Comparison of ENCODE assay signal across 8 cellular contexts in genomic region chr3:50675179-50676030, GRCh38. TPM values are rescaled to one million over a fixed set of nuclear protein-coding genes. Genes with fewer than 3 reads are reported as not detected.
DNase-seq lines count a peak whose midpoint lies in the region; ATAC-seq and TF ChIP-seq lines count a peak whose summit lies in the region.

No MANE protein-coding gene starts in this region.

- H3K36me3 Mint-ChIP-seq in stimulated activated effector memory CD8-positive, alpha-beta T cell treated with anti-CD3 and anti-CD28 coated beads, Interleukin-12 subunit alpha, Interleukin-12 subunit beta, amount 100 ng/mL, for 72 hours, result no peaks in the 10 kb centered on the region

- peaks cover 2% of the 10 kb centered on the region for H3K27me3 ChIP-seq in GM06990 (replicated peaks; ENCODE audit: control insufficient read depth, insufficient read depth, low read length)
- peaks cover 8% of the 10 kb centered on the region for H3K27me3 ChIP-seq in MG63

- H3K4me3 Mint-ChIP-seq in stimulated activated effector memory CD8-positive, alpha-beta T cell treated with anti-CD3 and anti-CD28 coated beads, Interleukin-12 subunit alpha, Interleukin-12 subunit beta, amount 100 ng/mL, for 72 hours, result peak overlapping the region; percentile 57

- no peak overlapping the region for H3K4me3 ChIP-seq in GM06990 (replicated peaks; ENCODE audit: low read depth, low read length)
- H3K4me3 ChIP-seq in MG63, result no peak overlapping the region
- H3K4me3 ChIP-seq in mucosa of descending colon, result no peak overlapping the region

- TF ChIP-seq CTCF in GM06990 (IDR thresholded peaks at IDR 0.05; ENCODE audit: insufficient read depth, low read length, poor library complexity, severe bottlenecking) (peak; percentile 21), mucosa of descending colon (IDR thresholded peaks at IDR 0.05) (no peak)

- H3K27ac Mint-ChIP-seq in stimulated activated effector memory CD8-positive, alpha-beta T cell treated with anti-CD3 and anti-CD28 coated beads, Interleukin-12 subunit alpha, Interleukin-12 subunit beta, amount 100 ng/mL, for 72 hours, result no peak overlapping the region

- DNase-seq in GM06990 (ENCODE audit: extremely low read depth, insufficient read length), result no peak
- DNase-seq in MG63, result peak; percentile 9
- DNase-seq in activated CD8-positive, alpha-beta memory T cell treated with anti-CD3 and anti-CD28 coated beads for 24 hours, result peak; percentile 85
- DNase-seq in effector CD8-positive, alpha-beta T cell (lab: John Stamatoyannopoulos, UW), result peak; percentile 22
- DNase-seq in mucosa of descending colon, result peak in 2 of 3 donors; percentile 27 to 51
- DNase-seq in stimulated activated effector memory CD8-positive, alpha-beta T cell treated with anti-CD3 and anti-CD28 coated beads, Interleukin-12 subunit alpha, Interleukin-12 subunit beta, amount 100 ng/mL, for 72 hours (ENCODE audit: low spot score in 2 of 2), result peak; percentile 49 to 80
- DNase-seq in NCI-H187 treated with DMSO at 0.1 percent for 48 hours (lab: John Stamatoyannopoulos, UW), result no peak

- peaks cover 3% of the 10 kb centered on the region for H3K4me1 ChIP-seq in mucosa of descending colon (ENCODE audit: low read depth)

- no peak for ATAC-seq in mucosa of descending colon
- peak; percentile 72 for ATAC-seq in stimulated activated effector memory CD8-positive, alpha-beta T cell treated with anti-CD3 and anti-CD28 coated beads, Interleukin-12 subunit alpha, Interleukin-12 subunit beta, amount 100 ng/mL, for 72 hours
- no peak for ATAC-seq in GM18870 (IDR thresholded peaks at IDR 0.05; ENCODE audit: unreplicated experiment)

- no peaks in the 10 kb centered on the region for H3K9me3 Mint-ChIP-seq in stimulated activated effector memory CD8-positive, alpha-beta T cell treated with anti-CD3 and anti-CD28 coated beads, Interleukin-12 subunit alpha, Interleukin-12 subunit beta, amount 100 ng/mL, for 72 hours

- H3K9me3 ChIP-seq in MG63, result 0 out of 2 replicates have a peak, but pooled peaks cover 2% of the 10 kb centered on the region
- H3K9me3 ChIP-seq in mucosa of descending colon, result no peaks in the 10 kb centered on the region

- H3K36me3 ChIP-seq in GM06990 (ENCODE audit: control insufficient read depth, insufficient read depth, low read length) (no peaks in the 10 kb centered on the region), MG63 (no peaks in the 10 kb centered on the region), mucosa of descending colon (ENCODE audit: low read depth) (no peaks in the 10 kb centered on the region)

- intact Hi-C loops in mucosa of descending colon (cut with DNase I, micrococcal nuclease), result no loop called here

- H3K4me1 Mint-ChIP-seq in stimulated activated effector memory CD8-positive, alpha-beta T cell treated with anti-CD3 and anti-CD28 coated beads, Interleukin-12 subunit alpha, Interleukin-12 subunit beta, amount 100 ng/mL, for 72 hours, result peaks cover 6% of the 10 kb centered on the region

RNA-seq across cellular contexts. Expression of gene DOCK3, which starts 0.7 kb away (rescaled TPM):
- 0.26 TPM in 1 of 2 replicates, not detected in the other for total RNA-seq in MG63 (2014; rRNA removed; shearing (Covaris generic); ENCODE audit: low replicate concordance)
- total RNA-seq in mucosa of descending colon, result 1 to 10 TPM in 1 of 3 donors, under 1 TPM in 2; 0.17 to 6.1 (median 0.20) TPM

RNA-seq across cellular contexts. Expression of gene MAPKAPK3, which starts 58.5 kb away (rescaled TPM):
- 23.7 and 33.4 TPM in 2 replicates for total RNA-seq in MG63 (2014; rRNA removed; shearing (Covaris generic); ENCODE audit: low replicate concordance)
- total RNA-seq in mucosa of descending colon, result 10 to 100 TPM; 21.5 to 33.5 (median 25.5) TPM

Comparison
In these comparisons a context has a peak if more than half of its experiments do, and no peak if none do; other contexts are left out.
1. DNase-seq: peak in MG63 (single experiment), activated CD8-positive, alpha-beta memory T cell treated with anti-CD3 and anti-CD28 coated beads for 24 hours (single experiment), effector CD8-positive, alpha-beta T cell (single experiment), mucosa of descending colon (2 of 3) and stimulated activated effector memory CD8-positive, alpha-beta T cell treated with anti-CD3 and anti-CD28 coated beads, Interleukin-12 subunit alpha, Interleukin-12 subunit beta, amount 100 ng/mL, for 72 hours (2 of 2); none in GM06990 (single experiment) and NCI-H187 treated with DMSO at 0.1 percent for 48 hours (single experiment).